Comparison of ENCODE assay signal across 8 cellular contexts in the genomic region with DNA sequence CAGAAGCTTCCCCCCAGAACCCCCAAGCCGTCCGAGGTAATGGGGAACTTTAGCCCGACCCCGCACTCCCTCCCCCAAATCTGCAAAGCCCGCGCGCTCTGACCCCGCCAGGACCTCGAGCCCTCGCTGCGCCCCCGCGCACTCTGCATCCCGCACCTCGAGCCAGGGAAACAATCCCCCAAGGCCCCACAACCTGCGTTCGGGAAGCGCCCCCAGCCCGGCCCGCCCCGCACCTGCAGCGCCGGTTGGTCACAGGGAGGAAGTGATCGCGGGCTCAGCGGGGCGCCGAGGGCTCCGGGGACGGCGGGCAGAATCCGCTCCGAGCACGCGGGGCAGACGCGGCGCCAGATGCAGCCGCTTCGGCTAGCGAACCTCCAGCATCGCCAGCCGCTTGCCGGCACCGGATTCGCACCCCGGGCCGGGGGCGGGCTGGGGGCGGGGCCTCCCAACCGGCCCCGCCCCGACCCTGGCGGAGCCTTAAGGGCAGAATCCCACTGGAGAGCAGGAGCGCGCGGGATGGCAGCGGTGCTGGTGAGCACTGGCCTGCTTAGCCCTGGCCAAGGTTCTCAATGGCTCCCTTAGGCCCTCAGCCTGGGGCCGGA. TPM values are rescaled to one million over a fixed set of nuclear protein-coding genes. Genes with fewer than 3 reads are reported as not detected.
DNase-seq lines count a peak whose midpoint lies in the region; ATAC-seq and TF ChIP-seq lines count a peak whose summit lies in the region.

Gene CAMKV (minus strand): TSS at position 382 of the 602 bp plus-strand sequence. CDS start 7,518 bp downstream, outside the sequence.

- POLR2A ChIA-PET in SK-N-SH (lab: Yijun Ruan, JAX): interaction anchor here (0.8 kb wide), 1 partner anchor 12 kb away, joined by 3 read pairs; no protein-coding TSS in a partner anchor

- H3K9me3 ChIP-seq in SK-N-SH (no peaks in the 10 kb centered on the region), duodenal mucosa (ENCODE audit: control insufficient read depth in 1 of 2, low read length in 2 of 2) (no peaks in the 10 kb centered on the region)

- H3K36me3 ChIP-seq in SK-N-SH (replicated peaks in 1 of 2; ENCODE audit: control insufficient read depth in 1 of 2, insufficient read depth in 2 of 2, low read length in 1 of 2): no peaks in the 10 kb centered on the region
- H3K36me3 ChIP-seq in duodenal mucosa (ENCODE audit: control insufficient read depth in 1 of 2, insufficient read depth in 2 of 2, low read length in 2 of 2): no peaks in the 10 kb centered on the region

- peaks cover 25% of the 10 kb centered on the region for H3K27me3 ChIP-seq in SK-N-SH (ENCODE audit: insufficient read depth)
- peaks cover 22 to 29% of the 10 kb centered on the region in 2 donors for H3K27me3 ChIP-seq in duodenal mucosa (ENCODE audit: control insufficient read depth in 1 of 2, insufficient read depth in 2 of 2, low read length in 2 of 2)

- H3F3A ChIP-seq in SK-N-SH (replicated peaks; ENCODE audit: insufficient read depth): no peaks in the 10 kb centered on the region

- no peak for ATAC-seq in HG03039 (IDR thresholded peaks at IDR 0.05; ENCODE audit: unreplicated experiment)

- H3K79me2 ChIP-seq in SK-N-SH (ENCODE audit: insufficient read depth): no peaks in the 10 kb centered on the region

- DNase-seq in activated effector memory CD4-positive, alpha-beta T cell treated with anti-CD3 and anti-CD28 coated beads, Interleukin-2, amount 50 U/mL, for 16 hours: peak; percentile 69
- no peak for DNase-seq in activated effector memory CD4-positive, alpha-beta T cell treated with Interleukin-2 at 50 U/mL for 16 hours
- DNase-seq in SK-N-SH (peak; percentile 95), occipital lobe (lab: John Stamatoyannopoulos, UW) (peak; percentile 37), amniotic stem cell (lab: John Stamatoyannopoulos, UW) (no peak), superior temporal gyrus (ENCODE audit: extremely low spot score) (no peak)

- no CpG with 5 or more reads among the region's 59 CpGs for WGBS in SK-N-SH (ENCODE audit: low lambda C conversion rate)

- TF ChIP-seq RAD21 in SK-N-SH (IDR thresholded peaks at IDR 0.05; ENCODE audit: low read length): no peak

- H4K20me1 ChIP-seq in SK-N-SH (ENCODE audit: insufficient read depth): no peaks in the 10 kb centered on the region

- H2AFZ ChIP-seq in SK-N-SH (ENCODE audit: low read depth): 0 out of 2 replicates have a peak within 1 kb of the TSS, but pooled peaks have one; percentile 41

- peak within 1 kb of the TSS; percentile 78; the same call in 1 of the 2 replicates for H3K4me2 ChIP-seq in SK-N-SH

- H3K9ac ChIP-seq in SK-N-SH (no peak within 1 kb of the TSS), duodenal mucosa (ENCODE audit: low read depth in 1 of 2, low read length in 2 of 2) (no peak within 1 kb of the TSS)

- TF ChIP-seq CTCF in SK-N-SH (IDR thresholded peaks at IDR 0.05): no peak

- no peaks in the 10 kb centered on the region for H3K9me2 ChIP-seq in SK-N-SH

- CTCF ChIA-PET in SK-N-SH (lab: Yijun Ruan, JAX): interaction anchor here (1.5 to 6.1 kb wide), 3 partner anchors 12 to 67 kb away, joined by 6 to 42 read pairs (median 15); partner anchors contain the start of gene INKA1

- H3K4me3 ChIP-seq in SK-N-SH (ENCODE audit: low read depth in 2 of 2, low read length in 1 of 2) (peak within 1 kb of the TSS; percentile 23 to 53; a peak in 3 of 4 replicates), duodenal mucosa (ENCODE audit: low read depth in 1 of 2, low read length in 2 of 2) (peak within 1 kb of the TSS; percentile 25 to 45)

- TF ChIP-seq EP300 in SK-N-SH (IDR thresholded peaks at IDR 0.05; ENCODE audit: borderline replicate concordance in 1 of 2, low read depth in 1 of 2, low read length in 1 of 2): no peak

- H3K27ac ChIP-seq in SK-N-SH (ENCODE audit: low read depth in 2 of 2, low read length in 1 of 2) (no peak within 1 kb of the TSS; a peak in 1 of 4 replicates), duodenal mucosa (ENCODE audit: low read depth, low read length) (no peak within 1 kb of the TSS)

- H3K4me1 ChIP-seq in SK-N-SH (ENCODE audit: control insufficient read depth in 1 of 2, insufficient read depth in 2 of 2, low read depth in 1 of 2, low read length in 1 of 2) (peaks cover 0 to 50% of the 10 kb centered on the region in 2 experiments; a peak in 1 of 4 replicates), duodenal mucosa (ENCODE audit: control insufficient read depth in 1 of 2, insufficient read depth in 2 of 2, low read length in 2 of 2) (peaks cover 15 to 24% of the 10 kb centered on the region in 2 donors)

TF ChIP-seq in SK-N-SH, 30 proteins besides CTCF, POLR2A, EP300 and RAD21 (continues in another document):
- TF ChIP-seq MEF2A (IDR thresholded peaks at IDR 0.05; ENCODE audit: borderline replicate concordance, low read depth) (no peak), POLR2AphosphoS5 (IDR thresholded peaks at IDR 0.05; ENCODE audit: low read depth, low read length) (no peak), GATA2 (CRISPR knock-in tag; IDR thresholded peaks at IDR 0.05) (no peak), EZH2phosphoT487 (IDR thresholded peaks at IDR 0.05; ENCODE audit: borderline replicate concordance, low read depth) (no peak), MXI1 (IDR thresholded peaks at IDR 0.05; ENCODE audit: low read depth, low read length) (no peak; the same call in 1 of the 2 replicates), TEAD4 (IDR thresholded peaks at IDR 0.05; ENCODE audit: borderline replicate concordance, insufficient read depth) (no peak), RCOR1 (IDR thresholded peaks at IDR 0.05; ENCODE audit: low read length) (no peak), ZBTB33 (IDR thresholded peaks at IDR 0.05; ENCODE audit: borderline replicate concordance, low read depth) (no peak), REST (IDR thresholded peaks at IDR 0.05; ENCODE audit: low read depth, low read length) (no peak), JUND (IDR thresholded peaks at IDR 0.05) (no peak), SIN3A (IDR thresholded peaks at IDR 0.05; ENCODE audit: borderline replicate concordance, low read depth, low read length) (no peak), RFX5 (IDR thresholded peaks at IDR 0.05; ENCODE audit: low read length) (no peak), IRF3 (IDR thresholded peaks at IDR 0.05; ENCODE audit: low read depth, low read length) (no peak)
- TF ChIP-seq, protein P1, sequence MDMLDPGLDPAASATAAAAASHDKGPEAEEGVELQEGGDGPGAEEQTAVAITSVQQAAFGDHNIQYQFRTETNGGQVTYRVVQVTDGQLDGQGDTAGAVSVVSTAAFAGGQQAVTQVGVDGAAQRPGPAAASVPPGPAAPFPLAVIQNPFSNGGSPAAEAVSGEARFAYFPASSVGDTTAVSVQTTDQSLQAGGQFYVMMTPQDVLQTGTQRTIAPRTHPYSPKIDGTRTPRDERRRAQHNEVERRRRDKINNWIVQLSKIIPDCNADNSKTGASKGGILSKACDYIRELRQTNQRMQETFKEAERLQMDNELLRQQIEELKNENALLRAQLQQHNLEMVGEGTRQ (IDR thresholded peaks at IDR 0.05; ENCODE audit: borderline replicate concordance, low read depth, low read length): no peak

RNA-seq across cellular contexts. Expression of gene CAMKV, which starts in this region (rescaled TPM):
- 0.53 and 1.7 TPM in 2 replicates for polyA plus RNA-seq in SK-N-SH (2012; rRNA removed)
- polyA plus RNA-seq in SK-N-SH (2012; cell fraction: cytosol; rRNA removed): 0.51 and 1.9 TPM in 2 replicates
- polyA plus RNA-seq in SK-N-SH (2012; cell fraction: nucleus; rRNA removed): 4.1 and 6.6 TPM in 2 replicates
- total RNA-seq in occipital lobe: 188 TPM

Comparison
In these comparisons a context has a peak if more than half of its experiments do, and no peak if none do; other contexts are left out.
1. DNase-seq: peak in activated effector memory CD4-positive, alpha-beta T cell treated with anti-CD3 and anti-CD28 coated beads, Interleukin-2, amount 50 U/mL, for 16 hours (single experiment), SK-N-SH (single experiment) and occipital lobe (single experiment); none in activated effector memory CD4-positive, alpha-beta T cell treated with Interleukin-2 at 50 U/mL for 16 hours (single experiment), amniotic stem cell (single experiment) and superior temporal gyrus (single experiment).